10 cellular contexts compared by ENCODE assay signal in the genomic region with DNA sequence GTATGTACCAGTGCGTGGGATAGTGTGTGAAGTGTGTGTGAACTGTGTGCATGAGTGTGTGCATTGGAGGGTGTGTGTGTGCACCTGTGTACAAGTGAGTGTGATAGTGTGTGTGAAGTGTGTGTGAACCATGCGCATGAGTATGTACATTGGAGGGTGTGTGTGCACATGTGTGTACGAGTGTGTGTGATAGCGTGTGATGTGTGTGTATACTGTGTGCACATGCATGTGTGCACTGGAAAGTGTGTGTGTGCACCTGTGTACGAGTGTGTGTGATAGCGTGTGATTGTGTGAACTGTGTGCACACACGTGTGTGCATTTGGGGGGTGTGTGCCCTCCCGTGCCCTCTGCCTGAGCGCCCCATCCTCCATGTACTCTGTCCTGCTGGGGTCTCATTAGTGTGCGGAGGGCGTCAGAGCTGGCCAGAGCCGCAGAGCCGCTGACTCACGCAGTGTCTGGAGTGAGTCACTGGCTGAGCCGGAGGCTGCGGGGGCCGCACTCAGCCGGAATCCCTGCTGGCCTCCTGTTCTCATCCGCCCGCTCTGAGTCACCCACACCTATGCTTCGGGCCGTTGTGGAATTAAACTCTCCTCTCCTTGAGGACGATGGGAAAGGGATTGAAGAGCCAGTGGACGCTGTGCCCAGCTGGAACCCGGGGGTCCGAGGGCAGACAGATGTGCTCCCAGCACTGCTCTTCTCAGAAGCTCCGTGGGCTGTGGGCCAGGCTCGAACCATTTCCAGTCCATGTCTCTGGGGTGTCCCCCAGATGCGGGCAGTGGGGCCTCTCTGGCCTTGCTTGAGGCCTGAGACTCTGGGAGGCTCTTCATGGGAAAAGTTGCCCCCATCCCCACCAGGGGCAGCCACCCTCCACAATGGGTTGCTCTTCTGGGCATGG. TPM values are rescaled to one million over a fixed set of nuclear protein-coding genes. Genes with fewer than 3 reads are reported as not detected.
DNase-seq lines count a peak whose midpoint lies in the region; ATAC-seq and TF ChIP-seq lines count a peak whose summit lies in the region.
"Had no signal": no experiment of that assay in that cellular context is flagged by ENCODE, and none has a peak within 500 bp of the region (broad histone marks: within the 10 kb centered on the region; RNA-seq: fewer than 3 reads in every experiment).

No MANE protein-coding gene starts in this region.

- H3K9me2 ChIP-seq in HCT116 (ENCODE audit: insufficient read depth), result no peaks in the 10 kb centered on the region
- no peaks in the 10 kb centered on the region for H3K9me2 ChIP-seq in SK-N-SH

- H3K4me2 ChIP-seq in HCT116 (ENCODE audit: low read length) (peak overlapping the region; percentile 71), SK-N-SH (peak overlapping the region; percentile 62)

- no peaks in the 10 kb centered on the region for H3K9me3 Mint-ChIP-seq in stimulated activated naive CD8-positive, alpha-beta T cell treated with anti-CD3 and anti-CD28 coated beads, Interleukin-15, amount 100 ng/mL, for 72 hours
- H3K9me3 Mint-ChIP-seq: central memory CD8-positive, alpha-beta T cell had no signal

- H3K36me3 ChIP-seq in HCT116 (ENCODE audit: control insufficient read depth in 1 of 2, insufficient read depth in 2 of 2, low read length in 2 of 2) (no peaks in the 10 kb centered on the region), SK-N-SH (replicated peaks in 1 of 2; ENCODE audit: control insufficient read depth in 1 of 2, insufficient read depth in 2 of 2, low read length in 1 of 2) (no peaks in the 10 kb centered on the region)
- H3K36me3 ChIP-seq in effector memory CD4-positive, alpha-beta T cell (ENCODE audit: control insufficient read depth, insufficient read depth, low read length), result no peaks in the 10 kb centered on the region
- H3K36me3 ChIP-seq: right lobe of liver had no signal

- H3K27me3 Mint-ChIP-seq in stimulated activated naive CD8-positive, alpha-beta T cell treated with anti-CD3 and anti-CD28 coated beads, Interleukin-15, amount 100 ng/mL, for 72 hours, result no peaks in the 10 kb centered on the region

- peaks cover 5% of the 10 kb centered on the region for H3K4me1 Mint-ChIP-seq in stimulated activated naive CD8-positive, alpha-beta T cell treated with anti-CD3 and anti-CD28 coated beads, Interleukin-15, amount 100 ng/mL, for 72 hours

- peak overlapping the region in 1 of 2 experiments; percentile 27; a peak in 2 of 4 replicates for H3K4me3 ChIP-seq in HCT116 (replicated peaks in 1 of 2; ENCODE audit: low read depth in 1 of 2, low read length in 2 of 2)
- H3K4me3 ChIP-seq in SK-N-SH (ENCODE audit: low read depth in 2 of 2, low read length in 1 of 2), result no peak overlapping the region
- H3K4me3 ChIP-seq in effector memory CD4-positive, alpha-beta T cell (ENCODE audit: insufficient read depth, low read depth, low read length, poor library complexity, severe bottlenecking), result no peak overlapping the region
- H3K4me3 ChIP-seq: right lobe of liver had no signal

- H2AFZ ChIP-seq in HCT116 (ENCODE audit: low read depth, low read length, poor library complexity, severe bottlenecking) (no peak overlapping the region), SK-N-SH (ENCODE audit: low read depth) (no peak overlapping the region)

- TF ChIP-seq EP300 in SK-N-SH (IDR thresholded peaks at IDR 0.05; ENCODE audit: borderline replicate concordance in 1 of 2, low read depth in 1 of 2, low read length in 1 of 2), result peak; percentile 25 to 99; a peak in 2 of 4 replicates

- CTCF ChIA-PET in HCT116 (lab: Charles Lee), result no interaction called here
- CTCF ChIA-PET in SK-N-SH (lab: Yijun Ruan, JAX), result interaction anchor here (0.9 to 1.5 kb wide), 2 partner anchors 13 to 16 kb away, joined by 3 to 4 read pairs; no protein-coding TSS in a partner anchor

- no peaks in the 10 kb centered on the region for H4K20me1 ChIP-seq in HCT116 (ENCODE audit: insufficient read depth)
- no peaks in the 10 kb centered on the region for H4K20me1 ChIP-seq in SK-N-SH (ENCODE audit: insufficient read depth)

- peak; percentile 25; the same call in 1 of the 2 replicates for TF ChIP-seq RAD21 in HCT116 (IDR thresholded peaks at IDR 0.05; ENCODE audit: low read depth)
- TF ChIP-seq RAD21 in SK-N-SH (IDR thresholded peaks at IDR 0.05; ENCODE audit: low read length), result no peak

- TF ChIP-seq CTCF in HCT116 (IDR thresholded peaks at IDR 0.05 in 2 of 3, conservative IDR thresholded peaks at IDR 0.05 in 1 of 3; ENCODE audit: borderline replicate concordance in 1 of 3, insufficient read depth in 1 of 3, low read depth in 2 of 3, low read length in 2 of 3), result no peak
- TF ChIP-seq CTCF in SK-N-SH (IDR thresholded peaks at IDR 0.05), result 0 out of 2 replicates have a peak, but pooled peaks have one; percentile 6
- no peak for TF ChIP-seq CTCF in foreskin keratinocyte (conservative IDR thresholded peaks at IDR 0.05)

- ATAC-seq in HCT116, result peak; percentile 97
- peak; percentile 98 for ATAC-seq in foreskin keratinocyte
- ATAC-seq in sciatic nerve, result peak; percentile 76
- no peak for ATAC-seq in stimulated activated naive CD8-positive, alpha-beta T cell treated with anti-CD3 and anti-CD28 coated beads, Interleukin-15, amount 100 ng/mL, for 72 hours

- intact Hi-C loops in HCT116 (cut with micrococcal nuclease), result no loop called here
- intact Hi-C loops in sciatic nerve (cut with DNase I), result no loop called here

- H3K4me1 ChIP-seq in HCT116 (ENCODE audit: control insufficient read depth in 1 of 2, insufficient read depth in 2 of 2, low read length in 2 of 2) (peaks cover 17 to 37% of the 10 kb centered on the region in 2 experiments), SK-N-SH (ENCODE audit: control insufficient read depth in 1 of 2, insufficient read depth in 2 of 2, low read depth in 1 of 2, low read length in 1 of 2) (peaks cover 11 to 26% of the 10 kb centered on the region in 2 experiments; a peak in 3 of 4 replicates), foreskin keratinocyte (peaks cover 7% of the 10 kb centered on the region)
- no peaks in the 10 kb centered on the region for H3K4me1 ChIP-seq in effector memory CD4-positive, alpha-beta T cell (ENCODE audit: control insufficient read depth, insufficient read depth, low read length, poor library complexity, severe bottlenecking)
- H3K4me1 ChIP-seq: right lobe of liver had no signal

- no peak overlapping the region for H3K4me3 Mint-ChIP-seq in stimulated activated naive CD8-positive, alpha-beta T cell treated with anti-CD3 and anti-CD28 coated beads, Interleukin-15, amount 100 ng/mL, for 72 hours
- H3K4me3 Mint-ChIP-seq: central memory CD8-positive, alpha-beta T cell had no signal

- WGBS in SK-N-SH (ENCODE audit: low lambda C conversion rate), result 41% methylated on average over 8 of the region's 29 CpGs

- no peaks in the 10 kb centered on the region for H3K27me3 ChIP-seq in HCT116 (ENCODE audit: insufficient read depth, low read length)
- no peaks in the 10 kb centered on the region for H3K27me3 ChIP-seq in SK-N-SH (ENCODE audit: insufficient read depth)
- H3K27me3 ChIP-seq in foreskin keratinocyte, result no peaks in the 10 kb centered on the region
- no peaks in the 10 kb centered on the region for H3K27me3 ChIP-seq in effector memory CD4-positive, alpha-beta T cell (replicated peaks; ENCODE audit: control insufficient read depth, insufficient read depth, low read length, poor library complexity, severe bottlenecking)
- H3K27me3 ChIP-seq: right lobe of liver had no signal

- BruUV-seq in HCT116 (replicated peaks; lab: Mats Ljungman, UMichigan), result no TSS peak

- TF ChIP-seq POLR2A in HCT116 (IDR thresholded peaks at IDR 0.05; ENCODE audit: borderline replicate concordance, extremely low read depth, insufficient read depth, insufficient read length), result no peak

- peak overlapping the region; percentile 38; the same call in 1 of the 2 replicates for H3K9ac ChIP-seq in HCT116 (ENCODE audit: low read length)
- peak overlapping the region; percentile 70 for H3K9ac ChIP-seq in SK-N-SH

- H3K27ac ChIP-seq in HCT116 (ENCODE audit: low read depth, low read length) (peak overlapping the region; percentile 32), SK-N-SH (ENCODE audit: low read depth in 2 of 2, low read length in 1 of 2) (peak overlapping the region; percentile 81 to 99), foreskin keratinocyte (peak overlapping the region; percentile 64)
- no peak overlapping the region for H3K27ac ChIP-seq in effector memory CD4-positive, alpha-beta T cell (ENCODE audit: insufficient read depth, low read length, poor library complexity, severe bottlenecking)
- H3K27ac ChIP-seq: right lobe of liver had no signal

- H3K79me2 ChIP-seq in HCT116 (ENCODE audit: insufficient read depth, low read length) (no peaks in the 10 kb centered on the region), SK-N-SH (ENCODE audit: insufficient read depth) (no peaks in the 10 kb centered on the region)

- peak; percentile 75 for DNase-seq in HCT116 (ENCODE audit: low read depth, low spot score)
- DNase-seq in SK-N-SH, result peak; percentile 60
- peak; percentile 71 to 86 for DNase-seq in foreskin keratinocyte
- no peak for DNase-seq in sciatic nerve (ENCODE audit: low spot score)
- DNase-seq in NCI-H1436 (lab: John Stamatoyannopoulos, UW), result no peak
- no peak for DNase-seq in effector memory CD4-positive, alpha-beta T cell
- no peak for DNase-seq in stimulated activated naive CD8-positive, alpha-beta T cell treated with anti-CD3 and anti-CD28 coated beads, Interleukin-15, amount 100 ng/mL, for 72 hours
- DNase-seq in GDM1 (lab: John Stamatoyannopoulos, UW), result no peak
- DNase-seq: right lobe of liver had no signal

- H3F3A ChIP-seq in SK-N-SH (replicated peaks; ENCODE audit: insufficient read depth), result no peaks in the 10 kb centered on the region

- RAD21 ChIA-PET in HCT116 (lab: Charles Lee; ENCODE audit: low non-redundant PET in 1 of 2, low total read pairs in 2 of 2, uncharacterized antibody in 2 of 2, unreplicated experiment in 2 of 2), result no interaction called here

- POLR2A ChIA-PET in HCT116 (lab: Charles Lee), result interaction anchor here (1.0 kb wide), 1 partner anchor 27 kb away, joined by 4 read pairs; the partner anchor contains the start of gene STX16
- POLR2A ChIA-PET in SK-N-SH (lab: Yijun Ruan, JAX), result no interaction called here

- H3K27ac Mint-ChIP-seq in stimulated activated naive CD8-positive, alpha-beta T cell treated with anti-CD3 and anti-CD28 coated beads, Interleukin-15, amount 100 ng/mL, for 72 hours, result no peak overlapping the region

- H3K9me3 ChIP-seq in HCT116 (ENCODE audit: control insufficient read depth in 1 of 2, insufficient read depth in 1 of 2, low read depth in 1 of 2, low read length in 2 of 2), result no peaks in the 10 kb centered on the region
- no peaks in the 10 kb centered on the region for H3K9me3 ChIP-seq in SK-N-SH
- H3K9me3 ChIP-seq in effector memory CD4-positive, alpha-beta T cell (ENCODE audit: control insufficient read depth, low read length), result no peaks in the 10 kb centered on the region
- H3K9me3 ChIP-seq: right lobe of liver had no signal

TF ChIP-seq in SK-N-SH, 30 proteins besides CTCF, POLR2A, EP300 and RAD21 (continues in another document):
- TF ChIP-seq SIN3A (IDR thresholded peaks at IDR 0.05; ENCODE audit: borderline replicate concordance, low read depth, low read length), result no peak

RNA-seq across cellular contexts. Expression of gene STX16, which starts 27.3 kb away (rescaled TPM):
- 55.1 TPM for total RNA-seq in HCT116 (2021; ENCODE audit: unreplicated experiment)
- polyA plus RNA-seq in HCT116 (2012), result 48.5 and 50.3 TPM in 2 replicates
- polyA plus RNA-seq in SK-N-SH (2012; rRNA removed), result 63.8 and 90.9 TPM in 2 replicates
- polyA plus RNA-seq in SK-N-SH (2012; cell fraction: cytosol; rRNA removed), result 54.0 and 56.0 TPM in 2 replicates
- 199 and 277 TPM in 2 replicates for polyA plus RNA-seq in SK-N-SH (2012; cell fraction: nucleus; rRNA removed)
- 38.2 and 40.9 TPM in 2 replicates for total RNA-seq in foreskin keratinocyte
- 19.0 and 20.8 TPM in 2 replicates for polyA plus RNA-seq in foreskin keratinocyte
- 78.7 TPM for total RNA-seq in sciatic nerve

Comparison
In these comparisons a context has a peak if more than half of its experiments do, and no peak if none do; other contexts are left out.
1. DNase-seq: peak in HCT116 (single experiment), SK-N-SH (single experiment) and foreskin keratinocyte (2 of 2); none in sciatic nerve (single experiment), NCI-H1436 (single experiment), effector memory CD4-positive, alpha-beta T cell (0 of 3), stimulated activated naive CD8-positive, alpha-beta T cell treated with anti-CD3 and anti-CD28 coated beads, Interleukin-15, amount 100 ng/mL, for 72 hours (0 of 2) and GDM1 (single experiment).
2. Of the 11 proteins assayed by ChIP-seq in both SK-N-SH and HCT116: peak only in SK-N-SH: CTCF and REST; only in HCT116: RAD21, YY1 and ZBTB33; in both: JUND, MAX and POLR2AphosphoS5; in neither: 3.